1 cellular context compared by ENCODE assay signal in the genomic region with DNA sequence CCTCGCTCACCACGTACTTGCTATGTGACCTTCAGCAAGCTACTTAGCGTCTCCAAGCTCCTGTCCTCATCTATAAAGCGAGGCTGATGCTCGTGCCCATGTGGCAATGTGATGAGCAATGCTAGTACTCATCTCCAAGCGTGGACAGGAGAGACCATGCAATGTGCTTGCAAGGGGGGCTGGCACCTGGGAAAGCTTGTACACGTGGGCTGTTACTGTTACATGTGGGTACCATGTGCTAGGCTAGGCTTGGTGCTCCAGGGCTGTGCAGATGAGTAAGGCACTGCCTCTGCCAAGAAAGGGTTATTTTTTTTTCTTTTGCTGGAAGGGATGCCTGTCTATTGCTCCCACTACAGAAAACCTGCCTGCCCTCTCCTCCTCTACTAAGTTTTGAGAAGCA.
TF ChIP-seq lines count a peak whose summit lies in the region.

No MANE protein-coding gene starts in this region.

TF ChIP-seq in GM23338, 12 proteins besides CTCF, POLR2A, EP300 and RAD21 (continued from another document):
- TF ChIP-seq, protein P1, sequence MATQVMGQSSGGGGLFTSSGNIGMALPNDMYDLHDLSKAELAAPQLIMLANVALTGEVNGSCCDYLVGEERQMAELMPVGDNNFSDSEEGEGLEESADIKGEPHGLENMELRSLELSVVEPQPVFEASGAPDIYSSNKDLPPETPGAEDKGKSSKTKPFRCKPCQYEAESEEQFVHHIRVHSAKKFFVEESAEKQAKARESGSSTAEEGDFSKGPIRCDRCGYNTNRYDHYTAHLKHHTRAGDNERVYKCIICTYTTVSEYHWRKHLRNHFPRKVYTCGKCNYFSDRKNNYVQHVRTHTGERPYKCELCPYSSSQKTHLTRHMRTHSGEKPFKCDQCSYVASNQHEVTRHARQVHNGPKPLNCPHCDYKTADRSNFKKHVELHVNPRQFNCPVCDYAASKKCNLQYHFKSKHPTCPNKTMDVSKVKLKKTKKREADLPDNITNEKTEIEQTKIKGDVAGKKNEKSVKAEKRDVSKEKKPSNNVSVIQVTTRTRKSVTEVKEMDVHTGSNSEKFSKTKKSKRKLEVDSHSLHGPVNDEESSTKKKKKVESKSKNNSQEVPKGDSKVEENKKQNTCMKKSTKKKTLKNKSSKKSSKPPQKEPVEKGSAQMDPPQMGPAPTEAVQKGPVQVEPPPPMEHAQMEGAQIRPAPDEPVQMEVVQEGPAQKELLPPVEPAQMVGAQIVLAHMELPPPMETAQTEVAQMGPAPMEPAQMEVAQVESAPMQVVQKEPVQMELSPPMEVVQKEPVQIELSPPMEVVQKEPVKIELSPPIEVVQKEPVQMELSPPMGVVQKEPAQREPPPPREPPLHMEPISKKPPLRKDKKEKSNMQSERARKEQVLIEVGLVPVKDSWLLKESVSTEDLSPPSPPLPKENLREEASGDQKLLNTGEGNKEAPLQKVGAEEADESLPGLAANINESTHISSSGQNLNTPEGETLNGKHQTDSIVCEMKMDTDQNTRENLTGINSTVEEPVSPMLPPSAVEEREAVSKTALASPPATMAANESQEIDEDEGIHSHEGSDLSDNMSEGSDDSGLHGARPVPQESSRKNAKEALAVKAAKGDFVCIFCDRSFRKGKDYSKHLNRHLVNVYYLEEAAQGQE (IDR thresholded peaks at IDR 0.05; ENCODE audit: unreplicated experiment): no peak
- TF ChIP-seq CREB1 (CRISPR knock-in tag; IDR thresholded peaks at IDR 0.05; ENCODE audit: low read depth) (no peak), POLR2AphosphoS5 (IDR thresholded peaks at IDR 0.05; ENCODE audit: low read depth) (no peak), ETS1 (IDR thresholded peaks at IDR 0.05) (no peak)
- TF ChIP-seq, protein P2, sequence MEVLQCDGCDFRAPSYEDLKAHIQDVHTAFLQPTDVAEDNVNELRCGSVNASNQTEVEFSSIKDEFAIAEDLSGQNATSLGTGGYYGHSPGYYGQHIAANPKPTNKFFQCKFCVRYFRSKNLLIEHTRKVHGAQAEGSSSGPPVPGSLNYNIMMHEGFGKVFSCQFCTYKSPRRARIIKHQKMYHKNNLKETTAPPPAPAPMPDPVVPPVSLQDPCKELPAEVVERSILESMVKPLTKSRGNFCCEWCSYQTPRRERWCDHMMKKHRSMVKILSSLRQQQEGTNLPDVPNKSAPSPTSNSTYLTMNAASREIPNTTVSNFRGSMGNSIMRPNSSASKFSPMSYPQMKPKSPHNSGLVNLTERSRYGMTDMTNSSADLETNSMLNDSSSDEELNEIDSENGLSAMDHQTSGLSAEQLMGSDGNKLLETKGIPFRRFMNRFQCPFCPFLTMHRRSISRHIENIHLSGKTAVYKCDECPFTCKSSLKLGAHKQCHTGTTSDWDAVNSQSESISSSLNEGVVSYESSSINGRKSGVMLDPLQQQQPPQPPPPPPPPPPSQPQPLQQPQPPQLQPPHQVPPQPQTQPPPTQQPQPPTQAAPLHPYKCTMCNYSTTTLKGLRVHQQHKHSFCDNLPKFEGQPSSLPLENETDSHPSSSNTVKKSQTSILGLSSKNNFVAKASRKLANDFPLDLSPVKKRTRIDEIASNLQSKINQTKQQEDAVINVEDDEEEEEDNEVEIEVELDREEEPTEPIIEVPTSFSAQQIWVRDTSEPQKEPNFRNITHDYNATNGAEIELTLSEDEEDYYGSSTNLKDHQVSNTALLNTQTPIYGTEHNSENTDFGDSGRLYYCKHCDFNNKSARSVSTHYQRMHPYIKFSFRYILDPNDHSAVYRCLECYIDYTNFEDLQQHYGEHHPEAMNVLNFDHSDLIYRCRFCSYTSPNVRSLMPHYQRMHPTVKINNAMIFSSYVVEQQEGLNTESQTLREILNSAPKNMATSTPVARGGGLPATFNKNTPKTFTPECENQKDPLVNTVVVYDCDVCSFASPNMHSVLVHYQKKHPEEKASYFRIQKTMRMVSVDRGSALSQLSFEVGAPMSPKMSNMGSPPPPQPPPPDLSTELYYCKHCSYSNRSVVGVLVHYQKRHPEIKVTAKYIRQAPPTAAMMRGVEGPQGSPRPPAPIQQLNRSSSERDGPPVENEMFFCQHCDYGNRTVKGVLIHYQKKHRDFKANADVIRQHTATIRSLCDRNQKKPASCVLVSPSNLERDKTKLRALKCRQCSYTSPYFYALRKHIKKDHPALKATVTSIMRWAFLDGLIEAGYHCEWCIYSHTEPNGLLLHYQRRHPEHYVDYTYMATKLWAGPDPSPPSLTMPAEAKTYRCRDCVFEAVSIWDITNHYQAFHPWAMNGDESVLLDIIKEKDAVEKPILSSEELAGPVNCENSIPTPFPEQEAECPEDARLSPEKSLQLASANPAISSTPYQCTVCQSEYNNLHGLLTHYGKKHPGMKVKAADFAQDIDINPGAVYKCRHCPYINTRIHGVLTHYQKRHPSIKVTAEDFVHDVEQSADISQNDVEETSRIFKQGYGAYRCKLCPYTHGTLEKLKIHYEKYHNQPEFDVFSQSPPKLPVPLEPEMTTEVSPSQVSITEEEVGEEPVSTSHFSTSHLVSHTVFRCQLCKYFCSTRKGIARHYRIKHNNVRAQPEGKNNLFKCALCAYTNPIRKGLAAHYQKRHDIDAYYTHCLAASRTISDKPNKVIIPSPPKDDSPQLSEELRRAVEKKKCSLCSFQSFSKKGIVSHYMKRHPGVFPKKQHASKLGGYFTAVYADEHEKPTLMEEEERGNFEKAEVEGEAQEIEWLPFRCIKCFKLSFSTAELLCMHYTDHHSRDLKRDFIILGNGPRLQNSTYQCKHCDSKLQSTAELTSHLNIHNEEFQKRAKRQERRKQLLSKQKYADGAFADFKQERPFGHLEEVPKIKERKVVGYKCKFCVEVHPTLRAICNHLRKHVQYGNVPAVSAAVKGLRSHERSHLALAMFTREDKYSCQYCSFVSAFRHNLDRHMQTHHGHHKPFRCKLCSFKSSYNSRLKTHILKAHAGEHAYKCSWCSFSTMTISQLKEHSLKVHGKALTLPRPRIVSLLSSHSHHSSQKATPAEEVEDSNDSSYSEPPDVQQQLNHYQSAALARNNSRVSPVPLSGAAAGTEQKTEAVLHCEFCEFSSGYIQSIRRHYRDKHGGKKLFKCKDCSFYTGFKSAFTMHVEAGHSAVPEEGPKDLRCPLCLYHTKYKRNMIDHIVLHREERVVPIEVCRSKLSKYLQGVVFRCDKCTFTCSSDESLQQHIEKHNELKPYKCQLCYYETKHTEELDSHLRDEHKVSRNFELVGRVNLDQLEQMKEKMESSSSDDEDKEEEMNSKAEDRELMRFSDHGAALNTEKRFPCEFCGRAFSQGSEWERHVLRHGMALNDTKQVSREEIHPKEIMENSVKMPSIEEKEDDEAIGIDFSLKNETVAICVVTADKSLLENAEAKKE (CRISPR knock-in tag; IDR thresholded peaks at IDR 0.05): no peak
